Comparison of ENCODE assay signal across 1 cellular context in genomic region chr17:77319211-77320031, GRCh38.
TF ChIP-seq lines count a peak whose summit lies in the region.

No MANE protein-coding gene starts in this region.

TF ChIP-seq in K562, 482 proteins besides CTCF, POLR2A, EP300 and RAD21 (continued from another document and continues in another):
- no peak for TF ChIP-seq ATF2 (CRISPR knock-in tag; IDR thresholded peaks at IDR 0.05)
- no peak for TF ChIP-seq ZNF274 (IDR thresholded peaks at IDR 0.05; ENCODE audit: borderline replicate concordance, low read depth, low read length)
- no peak for TF ChIP-seq PCBP1 (IDR thresholded peaks at IDR 0.05; ENCODE audit: low read depth, low read length, poor library complexity, severe bottlenecking)
- TF ChIP-seq ZNF785 (CRISPR knock-in tag; IDR thresholded peaks at IDR 0.05) = no peak
- no peak for TF ChIP-seq GTF2A2 (tag; IDR thresholded peaks at IDR 0.05)
- no peak for TF ChIP-seq ZNF347 (CRISPR knock-in tag; IDR thresholded peaks at IDR 0.05; ENCODE audit: low read depth)
- TF ChIP-seq LARP7 (IDR thresholded peaks at IDR 0.05) = no peak
- TF ChIP-seq BRF2 (IDR thresholded peaks at IDR 0.05; ENCODE audit: borderline replicate concordance, insufficient read depth, insufficient read length) = no peak
- TF ChIP-seq BRD4 (IDR thresholded peaks at IDR 0.05) = no peak; the same call in 1 of the 2 replicates
- TF ChIP-seq PREB (CRISPR knock-in tag; IDR thresholded peaks at IDR 0.05) = no peak
- TF ChIP-seq HOMEZ (CRISPR knock-in tag; IDR thresholded peaks at IDR 0.05) = no peak
- no peak for TF ChIP-seq BRF1 (IDR thresholded peaks at IDR 0.05; ENCODE audit: borderline replicate concordance, extremely low read depth, insufficient read length)
- TF ChIP-seq RBBP5 (IDR thresholded peaks at IDR 0.05; ENCODE audit: borderline replicate concordance, insufficient read depth, low read length, poor library complexity, severe bottlenecking) = no peak
- TF ChIP-seq TBL1XR1 (IDR thresholded peaks at IDR 0.05; ENCODE audit: low read length in 2 of 2) = no peak
- no peak for TF ChIP-seq PHB2 (IDR thresholded peaks at IDR 0.05; ENCODE audit: low read depth)
- no peak for TF ChIP-seq CHD2 (IDR thresholded peaks at IDR 0.05; ENCODE audit: low read depth, low read length)
- TF ChIP-seq ZNF609 (CRISPR knock-in tag; IDR thresholded peaks at IDR 0.05; ENCODE audit: borderline replicate concordance) = peak; percentile 61; the same call in 1 of the 2 replicates
- TF ChIP-seq ZNF707 (CRISPR knock-in tag; conservative IDR thresholded peaks at IDR 0.05) = no peak
- no peak for TF ChIP-seq KLF16 (IDR thresholded peaks at IDR 0.05)
- 0 out of 2 replicates have a peak, but pooled peaks have one; percentile 49 for TF ChIP-seq ZNF431 (CRISPR knock-in tag; IDR thresholded peaks at IDR 0.05)
- TF ChIP-seq MEF2D (tag; conservative IDR thresholded peaks at IDR 0.05; ENCODE audit: low read depth) = no peak
- no peak for TF ChIP-seq HDGF (IDR thresholded peaks at IDR 0.05)
- TF ChIP-seq BRD9 (IDR thresholded peaks at IDR 0.05; ENCODE audit: low read depth, partially characterized antibody) = no peak
- TF ChIP-seq SMARCB1 (IDR thresholded peaks at IDR 0.05; ENCODE audit: insufficient read length, low read depth) = no peak
- peak; percentile 89 for TF ChIP-seq JUND (IDR thresholded peaks at IDR 0.05; ENCODE audit: borderline replicate concordance, low read depth, low read length)
- peak; percentile 86; the same call in 2 of the 3 replicates for TF ChIP-seq JUND (tag; IDR thresholded peaks at IDR 0.05; ENCODE audit: borderline replicate concordance, low read depth, low read length)
- TF ChIP-seq ZSCAN29 (IDR thresholded peaks at IDR 0.05) = no peak
- peak; percentile 75 for TF ChIP-seq PML (IDR thresholded peaks at IDR 0.05; ENCODE audit: low read length)
- TF ChIP-seq ZNF445 (CRISPR knock-in tag; IDR thresholded peaks at IDR 0.05; ENCODE audit: low read depth) = no peak
- TF ChIP-seq TBP (optimal IDR thresholded peaks at IDR 0.05; ENCODE audit: low read depth, low read length) = peak; percentile 90
- TF ChIP-seq FOXK2 (conservative IDR thresholded peaks at IDR 0.05 in 1 of 2, IDR thresholded peaks at IDR 0.05 in 1 of 2; ENCODE audit: low read depth in 2 of 2) = peak; percentile 21 to 34; a peak in 1 of 4 replicates
- no peak for TF ChIP-seq ILK (tag; IDR thresholded peaks at IDR 0.05; ENCODE audit: borderline replicate concordance, low read depth)
- no peak for TF ChIP-seq RBM25 (IDR thresholded peaks at IDR 0.05; ENCODE audit: low read depth, low read length, severe bottlenecking)
- TF ChIP-seq KAT7 (CRISPR knock-in tag; IDR thresholded peaks at IDR 0.05; ENCODE audit: borderline replicate concordance) = peak; percentile 86; the same call in 1 of the 2 replicates
- no peak for TF ChIP-seq ZNF133 (CRISPR knock-in tag; IDR thresholded peaks at IDR 0.05)
- TF ChIP-seq TCF7L2 (IDR thresholded peaks at IDR 0.05; ENCODE audit: low read depth, low read length) = no peak
- no peak for TF ChIP-seq MAFG (tag; conservative IDR thresholded peaks at IDR 0.05)
- TF ChIP-seq ZNF263 (CRISPR knock-in tag; IDR thresholded peaks at IDR 0.05; ENCODE audit: borderline replicate concordance) = peak; percentile 81
- peak; percentile 70; the same call in 1 of the 2 replicates for TF ChIP-seq ATF3 (IDR thresholded peaks at IDR 0.05)
- TF ChIP-seq ATF3 (CRISPR knock-in tag; conservative IDR thresholded peaks at IDR 0.05) = no peak
- no peak for TF ChIP-seq PHTF2 (CRISPR knock-in tag; IDR thresholded peaks at IDR 0.05)
- TF ChIP-seq ZNF408 (CRISPR knock-in tag; IDR thresholded peaks at IDR 0.05; ENCODE audit: low read depth) = no peak
- TF ChIP-seq RBM34 (IDR thresholded peaks at IDR 0.05; ENCODE audit: borderline replicate concordance, insufficient read depth, low read length) = no peak
- no peak for TF ChIP-seq ZNF764 (CRISPR knock-in tag; IDR thresholded peaks at IDR 0.05; ENCODE audit: low read depth)
- no peak for TF ChIP-seq ZMIZ1 (IDR thresholded peaks at IDR 0.05; ENCODE audit: low read depth in 2 of 2, low read length in 2 of 2)
- TF ChIP-seq ATF7 (IDR thresholded peaks at IDR 0.05) = peak; percentile 68; the same call in 1 of the 2 replicates
- TF ChIP-seq CBX5 (IDR thresholded peaks at IDR 0.05; ENCODE audit: borderline replicate concordance, low read depth) = 0 out of 2 replicates have a peak, but pooled peaks have one; percentile 46
- TF ChIP-seq THRAP3 (IDR thresholded peaks at IDR 0.05; ENCODE audit: borderline replicate concordance) = no peak
- no peak for TF ChIP-seq ZFX (CRISPR knock-in tag; IDR thresholded peaks at IDR 0.05)
- TF ChIP-seq FOS (IDR thresholded peaks at IDR 0.05; ENCODE audit: extremely low read depth, insufficient read length) = no peak
- peak; percentile 65; the same call in 1 of the 2 replicates for TF ChIP-seq PHF8 (IDR thresholded peaks at IDR 0.05; ENCODE audit: borderline replicate concordance, low read length)
- peak; percentile 63; the same call in 1 of the 2 replicates for TF ChIP-seq TFAP4 (CRISPR knock-in tag; IDR thresholded peaks at IDR 0.05; ENCODE audit: borderline replicate concordance)
- no peak for TF ChIP-seq RBM17 (IDR thresholded peaks at IDR 0.05; ENCODE audit: borderline replicate concordance, low read depth, low read length)
- no peak for TF ChIP-seq XRCC4 (IDR thresholded peaks at IDR 0.05; ENCODE audit: extremely low read depth, insufficient read depth, insufficient read length)
- TF ChIP-seq NELFE (IDR thresholded peaks at IDR 0.05; ENCODE audit: insufficient read depth, insufficient read length) = no peak
- no peak for TF ChIP-seq BRCA1 (IDR thresholded peaks at IDR 0.05)
- no peak for TF ChIP-seq BRCA1 (CRISPR knock-in tag; IDR thresholded peaks at IDR 0.05)
- no peak for TF ChIP-seq SRSF1 (IDR thresholded peaks at IDR 0.05; ENCODE audit: low read depth, low read length)
- TF ChIP-seq CREM (IDR thresholded peaks at IDR 0.05; ENCODE audit: low read depth) = peak; percentile 78
- TF ChIP-seq ZNF140 (CRISPR knock-in tag; IDR thresholded peaks at IDR 0.05) = no peak
